In the genomic region with DNA sequence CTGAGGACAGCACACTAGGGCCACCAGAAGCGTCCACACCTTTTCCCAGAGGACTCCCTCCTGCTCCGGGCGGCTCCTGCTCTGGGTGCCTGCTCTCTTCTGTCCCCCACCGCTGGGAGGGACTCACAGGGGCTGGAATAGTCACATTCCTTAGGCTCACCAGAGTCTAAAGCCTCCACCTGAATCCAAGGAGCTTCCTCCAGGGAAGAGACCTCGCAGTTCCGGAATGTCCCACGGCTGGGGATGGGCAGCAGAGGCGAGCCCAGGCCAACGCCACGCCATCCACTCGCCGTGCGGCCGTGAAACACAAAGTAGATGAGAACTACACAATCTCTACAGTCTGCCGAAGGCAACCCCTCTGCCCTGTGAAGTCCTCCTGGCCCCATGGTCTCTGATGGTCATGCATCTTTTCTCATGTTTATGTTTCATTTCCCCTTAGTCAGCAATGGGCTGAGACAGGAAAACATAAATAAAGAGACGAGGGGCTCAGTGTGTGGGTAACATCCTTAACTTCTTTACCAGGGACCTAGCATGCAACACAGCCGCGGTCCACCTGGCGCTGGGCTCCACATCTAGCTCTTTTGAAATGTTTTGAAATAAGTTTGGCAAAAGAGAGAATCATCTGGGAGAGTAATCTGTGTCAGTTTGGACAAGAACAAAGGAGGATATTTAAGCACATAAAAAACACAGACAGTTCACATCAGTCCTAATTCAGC, we compare ENCODE assay signal across 1 cellular context.
A peak's percentile ranks its signal among the peaks of the same experiment; 100 is the strongest.
TF ChIP-seq lines count a peak whose summit lies in the region.

No MANE protein-coding gene starts in this region.

TF ChIP-seq in HepG2, 621 proteins besides CTCF, POLR2A, EP300 and RAD21 (continued from another document):
- TF ChIP-seq MAFK (conservative IDR thresholded peaks at IDR 0.05 in 1 of 2, IDR thresholded peaks at IDR 0.05 in 1 of 2; ENCODE audit: low read length in 2 of 2) (peak; percentile 61 to 72), AGO1 (IDR thresholded peaks at IDR 0.05; ENCODE audit: low read depth, low read length, poor library complexity, severe bottlenecking) (no peak), NAIF1 (CRISPR knock-in tag; IDR thresholded peaks at IDR 0.05; ENCODE audit: borderline replicate concordance) (no peak), ZNF556 (CRISPR knock-in tag; IDR thresholded peaks at IDR 0.05; ENCODE audit: borderline replicate concordance) (no peak), MAFF (IDR thresholded peaks at IDR 0.05; ENCODE audit: low read depth, low read length) (peak; percentile 61; the same call in 1 of the 2 replicates)
- TF ChIP-seq, protein P1, sequence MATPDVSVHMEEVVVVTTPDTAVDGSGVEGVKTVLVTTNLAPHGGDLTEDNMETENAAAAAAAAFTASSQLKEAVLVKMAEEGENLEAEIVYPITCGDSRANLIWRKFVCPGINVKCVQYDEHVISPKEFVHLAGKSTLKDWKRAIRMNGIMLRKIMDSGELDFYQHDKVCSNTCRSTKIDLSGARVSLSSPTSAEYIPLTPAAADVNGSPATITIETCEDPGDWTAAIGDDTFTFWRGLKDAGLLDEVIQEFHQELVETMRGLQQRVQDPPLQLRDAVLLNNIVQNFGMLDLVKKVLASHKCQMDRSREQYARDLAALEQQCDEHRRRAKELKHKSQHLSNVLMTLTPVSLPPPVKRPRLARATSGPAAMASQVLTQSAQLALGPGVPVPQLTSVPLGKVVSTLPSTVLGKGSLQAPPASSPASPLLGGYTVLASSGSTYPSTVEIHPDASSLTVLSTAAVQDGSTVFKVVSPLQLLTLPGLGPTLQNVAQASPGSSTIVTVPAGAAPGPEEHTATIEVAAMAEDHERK (CRISPR knock-in tag; IDR thresholded peaks at IDR 0.05; ENCODE audit: low read depth): no peak
- TF ChIP-seq, protein P2, sequence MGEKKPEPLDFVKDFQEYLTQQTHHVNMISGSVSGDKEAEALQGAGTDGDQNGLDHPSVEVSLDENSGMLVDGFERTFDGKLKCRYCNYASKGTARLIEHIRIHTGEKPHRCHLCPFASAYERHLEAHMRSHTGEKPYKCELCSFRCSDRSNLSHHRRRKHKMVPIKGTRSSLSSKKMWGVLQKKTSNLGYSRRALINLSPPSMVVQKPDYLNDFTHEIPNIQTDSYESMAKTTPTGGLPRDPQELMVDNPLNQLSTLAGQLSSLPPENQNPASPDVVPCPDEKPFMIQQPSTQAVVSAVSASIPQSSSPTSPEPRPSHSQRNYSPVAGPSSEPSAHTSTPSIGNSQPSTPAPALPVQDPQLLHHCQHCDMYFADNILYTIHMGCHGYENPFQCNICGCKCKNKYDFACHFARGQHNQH (CRISPR knock-in tag; IDR thresholded peaks at IDR 0.05): no peak
